Comparison of ENCODE assay signal across 17 cellular contexts in genomic region chr6:166424431-166424830, GRCh38.
DNase-seq lines count a peak whose midpoint lies in the region; ATAC-seq and TF ChIP-seq lines count a peak whose summit lies in the region.
"Had no signal": no experiment of that assay in that cellular context is flagged by ENCODE, and none has a peak within 500 bp of the region (broad histone marks: within the 10 kb centered on the region; RNA-seq: fewer than 3 reads in every experiment).

No MANE protein-coding gene starts in this region.

- CTCF ChIA-PET in HEK293 (lab: Yijun Ruan, JAX) = interaction anchor here (0.6 to 1.4 kb wide), 4 partner anchors 11 to 805 kb away, joined by 3 to 7 read pairs (median 4); no protein-coding TSS in a partner anchor

- DNase-seq in caudate nucleus (lab: John Stamatoyannopoulos, UW) (no peak), left kidney (ENCODE audit: low read depth, low spot score) (peak; percentile 35), substantia nigra (lab: John Stamatoyannopoulos, UW) (peak in 5 of 49 donors; percentile 25 to 55 (median 53)), UCSD-AML1 (lab: John Stamatoyannopoulos, UW; ENCODE audit: unreplicated experiment) (no peak), foreskin fibroblast (no peak)
- DNase-seq in effector memory CD8-positive, alpha-beta T cell = no peak
- DNase-seq: BE2C; CD8-positive, alpha-beta T cell; COR-L47; DMS153; DMS79 treated with DMSO at 0.1 percent for 48 hours; EL; GOT3; H9 had no signal

- POLR2A ChIA-PET in HEK293 (lab: Yijun Ruan, JAX) = no interaction called here

- H3K4me3 ChIP-seq in HEK293 (ENCODE audit: low read depth, low read length) (no peak overlapping the region), foreskin fibroblast (ENCODE audit: low read depth in 1 of 2, low read length in 2 of 2) (no peak overlapping the region)
- H3K4me3 ChIP-seq: A549 had no signal

- peaks cover 16 to 20% of the 10 kb centered on the region in 2 donors for H3K4me1 Mint-ChIP-seq in effector memory CD8-positive, alpha-beta T cell (ENCODE audit: low read depth in 2 of 2)

- no peaks in the 10 kb centered on the region for H3K27me3 Mint-ChIP-seq in effector memory CD8-positive, alpha-beta T cell

- H3K9me3 Mint-ChIP-seq in effector memory CD8-positive, alpha-beta T cell = no peaks in the 10 kb centered on the region
- H3K9me3 Mint-ChIP-seq: CD8-positive, alpha-beta T cell had no signal

- H3K27ac Mint-ChIP-seq in effector memory CD8-positive, alpha-beta T cell = no peak overlapping the region
- H3K27ac Mint-ChIP-seq: CD8-positive, alpha-beta T cell; H9 had no signal

- no peaks in the 10 kb centered on the region for H3K9me3 ChIP-seq in HEK293 (ENCODE audit: control insufficient read depth, insufficient read depth, low read depth, low read length)
- H3K9me3 ChIP-seq: A549, BE2C had no signal

- peaks cover 0 to 8% of the 10 kb centered on the region in 2 experiments; a peak in 1 of 3 replicates for H3K36me3 ChIP-seq in HEK293 (ENCODE audit: control insufficient read depth in 2 of 2, insufficient read depth in 1 of 2, low read length in 2 of 2)

- H3K36me3 Mint-ChIP-seq in effector memory CD8-positive, alpha-beta T cell (ENCODE audit: insufficient read depth) = peaks cover 6% of the 10 kb centered on the region

- H3K4me3 Mint-ChIP-seq in effector memory CD8-positive, alpha-beta T cell = no peak overlapping the region
- H3K4me3 Mint-ChIP-seq: CD8-positive, alpha-beta T cell; H9 had no signal

- no peaks in the 10 kb centered on the region for H3K4me1 ChIP-seq in HEK293 (ENCODE audit: control insufficient read depth, insufficient read depth, low read length)
- H3K4me1 ChIP-seq: A549, BE2C had no signal

- no peak for ATAC-seq in effector memory CD8-positive, alpha-beta T cell (replicated peaks)
- ATAC-seq: A549; CD8-positive, alpha-beta T cell had no signal

- no peak overlapping the region for H3K27ac ChIP-seq in HEK293 (ENCODE audit: extremely low read depth, low read depth, low read length)
- H3K27ac ChIP-seq in caudate nucleus (ENCODE audit: low read depth, low read length) = peak overlapping the region; percentile 82
- H3K27ac ChIP-seq in substantia nigra (ENCODE audit: low read depth, low read length, poor library complexity, severe bottlenecking) = peak overlapping the region; percentile 72
- H3K27ac ChIP-seq: A549, C4-2B had no signal

- TF ChIP-seq CTCF in HEK293 (tag by site-specific recombination; IDR thresholded peaks at IDR 0.05) (no peak), foreskin fibroblast (IDR thresholded peaks at IDR 0.05; ENCODE audit: low read depth, low read length) (no peak)

TF ChIP-seq in HEK293, 187 proteins besides CTCF, POLR2A, EP300 and RAD21:
- peak; percentile 43; the same call in 1 of the 2 replicates for TF ChIP-seq EGR2 (tag by site-specific recombination; IDR thresholded peaks at IDR 0.05; ENCODE audit: low read depth)
- TF ChIP-seq ZFHX2 (tag by site-specific recombination; conservative IDR thresholded peaks at IDR 0.05) = peak; percentile 35; the same call in 1 of the 2 replicates
- TF ChIP-seq KLF1 (tag by site-specific recombination; IDR thresholded peaks at IDR 0.05) = no peak
- TF ChIP-seq, protein P1, sequence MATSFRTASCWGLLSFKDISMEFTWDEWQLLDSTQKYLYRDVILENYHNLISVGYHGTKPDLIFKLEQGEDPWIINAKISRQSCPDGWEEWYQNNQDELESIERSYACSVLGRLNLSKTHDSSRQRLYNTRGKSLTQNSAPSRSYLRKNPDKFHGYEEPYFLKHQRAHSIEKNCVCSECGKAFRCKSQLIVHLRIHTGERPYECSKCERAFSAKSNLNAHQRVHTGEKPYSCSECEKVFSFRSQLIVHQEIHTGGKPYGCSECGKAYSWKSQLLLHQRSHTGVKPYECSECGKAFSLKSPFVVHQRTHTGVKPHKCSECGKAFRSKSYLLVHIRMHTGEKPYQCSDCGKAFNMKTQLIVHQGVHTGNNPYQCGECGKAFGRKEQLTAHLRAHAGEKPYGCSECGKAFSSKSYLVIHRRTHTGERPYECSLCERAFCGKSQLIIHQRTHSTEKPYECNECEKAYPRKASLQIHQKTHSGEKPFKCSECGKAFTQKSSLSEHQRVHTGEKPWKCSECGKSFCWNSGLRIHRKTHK (tag by site-specific recombination; IDR thresholded peaks at IDR 0.05) = no peak
- no peak for TF ChIP-seq GLIS1 (tag by site-specific recombination; IDR thresholded peaks at IDR 0.05)
TF ChIP-seq in HEK293: peak in this region for 2.
